15 cellular contexts compared by ENCODE assay signal in genomic region chr13:114155923-114156883, GRCh38. TPM values are rescaled to one million over a fixed set of nuclear protein-coding genes. Genes with fewer than 3 reads are reported as not detected.
DNase-seq lines count a peak whose midpoint lies in the region; ATAC-seq and TF ChIP-seq lines count a peak whose summit lies in the region.
"Had no signal": no experiment of that assay in that cellular context is flagged by ENCODE, and none has a peak within 500 bp of the region (broad histone marks: within the 10 kb centered on the region; RNA-seq: fewer than 3 reads in every experiment).

No MANE protein-coding gene starts in this region.

- H3K27ac Mint-ChIP-seq in activated naive CD4-positive, alpha-beta T cell treated with anti-CD3 and anti-CD28 coated beads, Interleukin-2, amount 10 ng/mL, durations not matched to agents 7 days and 5 days: peak overlapping the region; percentile 91
- peak overlapping the region; percentile 97 to 98 for H3K27ac Mint-ChIP-seq in T-cell
- H3K27ac Mint-ChIP-seq in effector memory CD8-positive, alpha-beta T cell: peak overlapping the region; percentile 72 to 90

- no peak for TF ChIP-seq CTCF in thoracic aorta (IDR thresholded peaks at IDR 0.05)

- no peaks in the 10 kb centered on the region for H3K27me3 ChIP-seq in thoracic aorta (replicated peaks; ENCODE audit: insufficient read depth)

- H3K9me3 ChIP-seq in thoracic aorta: no peaks in the 10 kb centered on the region

- H3K27me3 Mint-ChIP-seq in activated naive CD4-positive, alpha-beta T cell treated with anti-CD3 and anti-CD28 coated beads, Interleukin-2, amount 10 ng/mL, durations not matched to agents 7 days and 5 days: peaks cover 13% of the 10 kb centered on the region
- H3K27me3 Mint-ChIP-seq in T-cell: peaks cover 0 to 1% of the 10 kb centered on the region in 2 donors
- no peaks in the 10 kb centered on the region for H3K27me3 Mint-ChIP-seq in effector memory CD8-positive, alpha-beta T cell

- peak overlapping the region; percentile 27 for H3K4me3 ChIP-seq in thoracic aorta

- peak; percentile 12 to 63 (median 28) for ATAC-seq in T-cell (replicated peaks in 1 of 4)
- peak; percentile 12 for ATAC-seq in effector memory CD8-positive, alpha-beta T cell (replicated peaks)
- ATAC-seq in thoracic aorta (ENCODE audit: insufficient number of reproducible peaks, low FRiP score, low read depth): no peak
- ATAC-seq: HCT116, HepG2 had no signal

- no peaks in the 10 kb centered on the region for H3K36me3 ChIP-seq in thoracic aorta

- H3K4me1 ChIP-seq in thoracic aorta (ENCODE audit: control insufficient read depth in 1 of 2, low read depth in 2 of 2): peaks cover 0 to 16% of the 10 kb centered on the region in 2 donors

- POLR2A ChIA-PET in T-cell (lab: Charles Lee): interaction anchor here in 1 of 2 donors (0.7 kb wide), 1 partner anchor 782 kb away, joined by 4 read pairs; no protein-coding TSS in a partner anchor

- peaks cover 21% of the 10 kb centered on the region for H3K9me3 Mint-ChIP-seq in activated naive CD4-positive, alpha-beta T cell treated with anti-CD3 and anti-CD28 coated beads, Interleukin-2, amount 10 ng/mL, durations not matched to agents 7 days and 5 days
- H3K9me3 Mint-ChIP-seq in T-cell: peaks cover 0 to 13% (median 6%) of the 10 kb centered on the region in 3 donors
- H3K9me3 Mint-ChIP-seq in effector memory CD8-positive, alpha-beta T cell: no peaks in the 10 kb centered on the region

- no peak overlapping the region for H3K27ac ChIP-seq in thoracic aorta

- CTCF ChIA-PET in activated naive CD4-positive, alpha-beta T cell treated with anti-CD3 and anti-CD28 coated beads, Interleukin-2, amount 10 ng/mL, durations not matched to agents 7 days and 5 days (lab: Charles Lee): no interaction called here
- CTCF ChIA-PET in T-cell (lab: Charles Lee): no interaction called here

- peak overlapping the region; percentile 37 for H3K4me3 Mint-ChIP-seq in activated naive CD4-positive, alpha-beta T cell treated with anti-CD3 and anti-CD28 coated beads, Interleukin-2, amount 10 ng/mL, durations not matched to agents 7 days and 5 days
- H3K4me3 Mint-ChIP-seq in T-cell: peak overlapping the region; percentile 49 to 76 (median 71)
- peak overlapping the region; percentile 77 to 79 for H3K4me3 Mint-ChIP-seq in effector memory CD8-positive, alpha-beta T cell

- DNase-seq in activated naive CD4-positive, alpha-beta T cell treated with anti-CD3 and anti-CD28 coated beads, Interleukin-2, amount 10 ng/mL, durations not matched to agents 7 days and 5 days: peak; percentile 60
- no peak for DNase-seq in activated naive CD4-positive, alpha-beta T cell treated with Interleukin-2 at 50 U/mL for 16 hours
- DNase-seq in T-cell (peak in 4 of 34 experiments; percentile 13 to 44 (median 30)), thoracic aorta (ENCODE audit: low spot score) (no peak), OCI-M2 (lab: John Stamatoyannopoulos, UW; ENCODE audit: unreplicated experiment) (no peak), hypothalamus (lab: John Stamatoyannopoulos, UW) (no peak)
- DNase-seq in effector memory CD8-positive, alpha-beta T cell: no peak
- no peak for DNase-seq in stimulated activated CD8-positive, alpha-beta memory T cell treated with anti-CD3 and anti-CD28 coated beads, Interleukin-4, amount 100 ng/mL, for 48 hours
- DNase-seq: AML-193, foreskin melanocyte, NCI-H1436, NCI-H510A had no signal

- peaks cover 82% of the 10 kb centered on the region for H3K4me1 Mint-ChIP-seq in activated naive CD4-positive, alpha-beta T cell treated with anti-CD3 and anti-CD28 coated beads, Interleukin-2, amount 10 ng/mL, durations not matched to agents 7 days and 5 days
- peaks cover 81 to 84% (median 83%) of the 10 kb centered on the region in 3 donors for H3K4me1 Mint-ChIP-seq in T-cell
- H3K4me1 Mint-ChIP-seq in effector memory CD8-positive, alpha-beta T cell (ENCODE audit: low read depth in 2 of 2): peaks cover 66 to 68% of the 10 kb centered on the region in 2 donors

- peaks cover 37% of the 10 kb centered on the region for H3K36me3 Mint-ChIP-seq in activated naive CD4-positive, alpha-beta T cell treated with anti-CD3 and anti-CD28 coated beads, Interleukin-2, amount 10 ng/mL, durations not matched to agents 7 days and 5 days
- H3K36me3 Mint-ChIP-seq in T-cell: no peaks in the 10 kb centered on the region
- peaks cover 13% of the 10 kb centered on the region for H3K36me3 Mint-ChIP-seq in effector memory CD8-positive, alpha-beta T cell (ENCODE audit: insufficient read depth)

RNA-seq across cellular contexts. Expression of gene CFAP97D2, which starts 22.9 kb away (rescaled TPM):
- total RNA-seq in T-cell (1 to 10 TPM in 3 of 5 donors, under 1 TPM in 2; 0.92 to 4.5 (median 2.6) TPM), thoracic aorta (not detected)
- total RNA-seq: HepG2, renal cortical epithelial cell had no signal

RNA-seq across cellular contexts. Expression of gene RASA3, which starts 23.8 kb away (rescaled TPM):
- 100 to 1,000 TPM; 223 to 267 (median 238) TPM for total RNA-seq in T-cell
- 10 to 100 TPM; 38.9 to 48.6 TPM for total RNA-seq in thoracic aorta
- total RNA-seq: HepG2 had no signal

Comparison
In these comparisons a context has a peak if more than half of its experiments do, and no peak if none do; other contexts are left out.
1. RNA of gene RASA3, which starts 23.8 kb away (total RNA-seq): 223 to 267 TPM in T-cell; 38.9 to 48.6 TPM in thoracic aorta; every median in the first group is over 4 times any median in the second.
2. Peak in every context shown above with its lines, with median percentiles within 50 percentile points of each other: H3K27ac Mint-ChIP-seq and H3K4me3 Mint-ChIP-seq.